ENCODE assay signal across 28 cellular contexts in genomic region chr3:182078929-182079328, GRCh38.
"Had no signal": no experiment of that assay in that cellular context is flagged by ENCODE, and none has a peak within 500 bp of the region (broad histone marks: within the 10 kb centered on the region; RNA-seq: fewer than 3 reads in every experiment).

No MANE protein-coding gene starts in this region.

- DNase-seq: activated B cell treated with CpG ODN at 0.5 μM for 24 hours; activated CD4-positive, alpha-beta T cell treated with anti-CD3 and anti-CD28 coated beads for 48 hours; activated CD4-positive, alpha-beta T cell treated with anti-CD3 and anti-CD28 coated beads, Interleukin-2, amount 50 U/mL, for 1 hour; activated CD4-positive, alpha-beta T cell treated with anti-CD3 and anti-CD28 coated beads, Interleukin-2, amount 50 U/mL, for 48 hours; activated CD8-positive, alpha-beta memory T cell treated with anti-CD3 and anti-CD28 coated beads for 24 hours; activated CD8-positive, alpha-beta T cell treated with anti-CD3 and anti-CD28 coated beads for 36 hours; activated effector memory CD4-positive, alpha-beta T cell treated with Interleukin-2 at 50 U/mL for 16 hours; activated gamma-delta T cell treated with Interleukin-2 at 50 U/mL for 16 hours; activated naive CD4-positive, alpha-beta T cell treated with anti-CD3 and anti-CD28 coated beads, Interleukin-2, amount 50 U/mL, for 16 hours; activated naive CD4-positive, alpha-beta T cell treated with Interleukin-2 at 50 U/mL for 16 hours; activated T-cell treated with anti-CD3 and anti-CD28 coated beads, Interleukin-2, amount 50 U/mL, for 4 hours; amniotic stem cell; anterior cingulate cortex; caudate nucleus; cortex of kidney; dermis blood vessel endothelial cell; effector CD4-positive, alpha-beta T cell; effector memory CD8-positive, alpha-beta T cell; erythroblast; foreskin keratinocyte; head of caudate nucleus; T-helper 2 cell had no signal

- H3K4me1 Mint-ChIP-seq: activated B cell treated with CpG ODN at 0.5 μM for 24 hours; activated T-helper 17 cell treated with anti-CD3 and anti-CD28 coated beads, Interleukin-2, amount 50 U/mL, for 72 hours had no signal

- H3K4me3 ChIP-seq: esophagus muscularis mucosa, gastroesophageal sphincter had no signal

- H3K27me3 ChIP-seq: foreskin keratinocyte, gastroesophageal sphincter had no signal

- H3K36me3 Mint-ChIP-seq: activated naive CD8-positive, alpha-beta T cell had no signal

- ATAC-seq: activated CD4-positive, CD25-positive, alpha-beta regulatory T cell treated with anti-CD3 and anti-CD28 coated beads, Interleukin-2, amount 50 U/mL, for 24 hours; activated CD8-positive, alpha-beta T cell treated with anti-CD3 and anti-CD28 coated beads for 36 hours; activated T-cell treated with anti-CD3 and anti-CD28 coated beads, Interleukin-2, amount 50 U/mL, for 4 hours; activated T-helper 17 cell treated with anti-CD3 and anti-CD28 coated beads, Interleukin-2, amount 50 U/mL, for 72 hours; effector memory CD8-positive, alpha-beta T cell; foreskin keratinocyte; gastroesophageal sphincter had no signal

- H3K36me3 ChIP-seq: esophagus muscularis mucosa, gastroesophageal sphincter had no signal

- H3K9me3 Mint-ChIP-seq: activated B cell treated with CpG ODN at 0.5 μM for 24 hours; activated CD8-positive, alpha-beta T cell treated with anti-CD3 and anti-CD28 coated beads for 36 hours; activated T-cell treated with anti-CD3 and anti-CD28 coated beads, Interleukin-2, amount 50 U/mL, for 4 hours; activated T-helper 17 cell treated with anti-CD3 and anti-CD28 coated beads, Interleukin-2, amount 50 U/mL, for 72 hours; effector memory CD8-positive, alpha-beta T cell had no signal

- H3K4me3 Mint-ChIP-seq: activated B cell treated with CpG ODN at 0.5 μM for 24 hours; activated CD8-positive, alpha-beta T cell treated with anti-CD3 and anti-CD28 coated beads for 36 hours; activated naive CD8-positive, alpha-beta T cell; activated T-cell treated with anti-CD3 and anti-CD28 coated beads, Interleukin-2, amount 50 U/mL, for 4 hours; activated T-helper 17 cell treated with anti-CD3 and anti-CD28 coated beads, Interleukin-2, amount 50 U/mL, for 72 hours; effector memory CD8-positive, alpha-beta T cell had no signal

- H3K9me3 ChIP-seq: esophagus muscularis mucosa, gastroesophageal sphincter had no signal

- H3K27ac ChIP-seq: esophagus muscularis mucosa, foreskin keratinocyte, gastroesophageal sphincter, VCaP had no signal

- H3K4me1 ChIP-seq: esophagus muscularis mucosa, foreskin keratinocyte, gastroesophageal sphincter had no signal

- H3K27me3 Mint-ChIP-seq: activated CD8-positive, alpha-beta T cell treated with anti-CD3 and anti-CD28 coated beads for 36 hours; activated T-helper 17 cell treated with anti-CD3 and anti-CD28 coated beads, Interleukin-2, amount 50 U/mL, for 72 hours; effector memory CD8-positive, alpha-beta T cell had no signal

- H3K27ac Mint-ChIP-seq: activated B cell treated with CpG ODN at 0.5 μM for 24 hours; activated CD8-positive, alpha-beta T cell treated with anti-CD3 and anti-CD28 coated beads for 36 hours; activated naive CD8-positive, alpha-beta T cell; activated T-helper 17 cell treated with anti-CD3 and anti-CD28 coated beads, Interleukin-2, amount 50 U/mL, for 72 hours; effector memory CD8-positive, alpha-beta T cell had no signal
